In the genomic region with DNA sequence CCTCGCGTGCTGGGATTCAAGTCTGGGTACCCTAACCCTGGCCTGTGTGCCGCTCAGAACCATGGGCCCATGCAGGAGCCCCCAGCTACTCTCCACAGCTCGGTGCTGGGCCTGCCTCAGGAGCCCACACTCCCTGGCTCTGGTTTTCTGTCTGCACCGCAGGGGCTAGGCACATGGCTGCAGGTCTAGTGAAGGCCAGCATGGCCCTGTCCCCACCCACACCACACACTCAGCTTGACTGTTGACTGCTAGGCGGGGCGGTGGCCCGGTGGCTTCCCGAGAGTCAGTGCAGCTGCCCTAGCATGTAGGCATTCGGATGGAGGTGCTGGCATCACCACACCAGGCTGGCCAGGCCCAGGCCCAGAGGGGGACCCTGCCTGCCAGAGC, we compare ENCODE assay signal across 17 cellular contexts. TPM values are rescaled to one million over a fixed set of nuclear protein-coding genes. Genes with fewer than 3 reads are reported as not detected.
DNase-seq lines count a peak whose midpoint lies in the region; ATAC-seq and TF ChIP-seq lines count a peak whose summit lies in the region.
"Had no signal": no experiment of that assay in that cellular context is flagged by ENCODE, and none has a peak within 500 bp of the region (broad histone marks: within the 10 kb centered on the region; RNA-seq: fewer than 3 reads in every experiment).

No MANE protein-coding gene starts in this region.

- ATAC-seq in CD8-positive, alpha-beta T cell: no peak
- ATAC-seq in RWPE2 (ENCODE audit: low read depth): no peak
- no peak for ATAC-seq in GM19351 (IDR thresholded peaks at IDR 0.05; ENCODE audit: unreplicated experiment)
- ATAC-seq in effector memory CD8-positive, alpha-beta T cell (replicated peaks): no peak

- H3K4me1 ChIP-seq in CD8-positive, alpha-beta T cell (ENCODE audit: insufficient read depth, low read length): peaks cover 39% of the 10 kb centered on the region
- peaks cover 20% of the 10 kb centered on the region for H3K4me1 ChIP-seq in RWPE2 (ENCODE audit: insufficient read depth, poor library complexity, severe bottlenecking)
- H3K4me1 ChIP-seq in spleen: peaks cover 38 to 97% (median 70%) of the 10 kb centered on the region in 6 donors
- H3K4me1 ChIP-seq: HAP-1 had no signal

- H3K27me3 Mint-ChIP-seq in CD8-positive, alpha-beta T cell (ENCODE audit: low read depth): no peaks in the 10 kb centered on the region
- H3K27me3 Mint-ChIP-seq in effector memory CD8-positive, alpha-beta T cell: no peaks in the 10 kb centered on the region
- H3K27me3 Mint-ChIP-seq: activated naive CD8-positive, alpha-beta T cell had no signal

- CTCF ChIA-PET in CD8-positive, alpha-beta T cell (lab: Charles Lee): interaction anchor here (0.7 to 4.5 kb wide), 8 partner anchors 9 to 593 kb away, joined by 3 to 15 read pairs (median 4); no protein-coding TSS in a partner anchor

- DNase-seq in CD8-positive, alpha-beta T cell: no peak
- DNase-seq in RWPE2 (ENCODE audit: low spot score) (no peak), spleen (no peak), NCI-H1092 (lab: John Stamatoyannopoulos, UW) (no peak), NCI-H345 (lab: John Stamatoyannopoulos, UW) (no peak)
- DNase-seq in effector memory CD8-positive, alpha-beta T cell: no peak
- DNase-seq: activated CD4-positive, CD25-positive, alpha-beta regulatory T cell; activated CD8-positive, alpha-beta memory T cell treated with anti-CD3 and anti-CD28 coated beads, Interleukin-2, amount 50 U/mL, for 4 hours; kidney glomerular epithelial cell; NCI-H2107; NCI-H774; nephron progenitor cell had no signal

- peak overlapping the region; percentile 45 for H3K27ac Mint-ChIP-seq in CD8-positive, alpha-beta T cell
- no peak overlapping the region for H3K27ac Mint-ChIP-seq in effector memory CD8-positive, alpha-beta T cell
- H3K27ac Mint-ChIP-seq: activated naive CD8-positive, alpha-beta T cell; CD14-positive monocyte; nephron progenitor cell had no signal

- peaks cover 30% of the 10 kb centered on the region for H3K4me1 Mint-ChIP-seq in CD8-positive, alpha-beta T cell (ENCODE audit: low read depth)
- peaks cover 10 to 22% of the 10 kb centered on the region in 2 donors for H3K4me1 Mint-ChIP-seq in effector memory CD8-positive, alpha-beta T cell (ENCODE audit: low read depth in 2 of 2)

- no peak overlapping the region for H3K4me3 Mint-ChIP-seq in CD8-positive, alpha-beta T cell
- no peak overlapping the region for H3K4me3 Mint-ChIP-seq in effector memory CD8-positive, alpha-beta T cell
- H3K4me3 Mint-ChIP-seq: activated naive CD8-positive, alpha-beta T cell; CD14-positive monocyte; nephron progenitor cell had no signal

- peaks cover 4% of the 10 kb centered on the region for H3K36me3 Mint-ChIP-seq in CD8-positive, alpha-beta T cell
- peaks cover 4% of the 10 kb centered on the region for H3K36me3 Mint-ChIP-seq in effector memory CD8-positive, alpha-beta T cell (ENCODE audit: insufficient read depth)
- H3K36me3 Mint-ChIP-seq: activated naive CD8-positive, alpha-beta T cell had no signal

- H3K9me3 ChIP-seq in CD8-positive, alpha-beta T cell (ENCODE audit: low read length): no peaks in the 10 kb centered on the region
- no peaks in the 10 kb centered on the region for H3K9me3 ChIP-seq in RWPE2 (ENCODE audit: severe bottlenecking)
- H3K9me3 ChIP-seq in spleen: no peaks in the 10 kb centered on the region
- H3K9me3 ChIP-seq: HAP-1 had no signal

- intact Hi-C loops in CD8-positive, alpha-beta T cell (cut with DNase I, micrococcal nuclease): no loop called here
- intact Hi-C loops in spleen (cut with DNase I; ENCODE audit: low total_unique reads): no loop called here

- H3K4me3 ChIP-seq in CD8-positive, alpha-beta T cell (ENCODE audit: low read depth, low read length): no peak overlapping the region
- no peak overlapping the region for H3K4me3 ChIP-seq in RWPE2 (ENCODE audit: severe bottlenecking)
- no peak overlapping the region for H3K4me3 ChIP-seq in spleen
- H3K4me3 ChIP-seq: HAP-1 had no signal

- POLR2A ChIA-PET in CD8-positive, alpha-beta T cell (lab: Charles Lee): interaction anchor here (1.9 to 2.1 kb wide), 2 partner anchors 10 to 20 kb away, joined by 7 read pairs; no protein-coding TSS in a partner anchor

- no peaks in the 10 kb centered on the region for H3K36me3 ChIP-seq in CD8-positive, alpha-beta T cell (ENCODE audit: insufficient read depth, low read length)
- H3K36me3 ChIP-seq in RWPE2 (ENCODE audit: low read depth): peaks cover 85% of the 10 kb centered on the region
- H3K36me3 ChIP-seq in spleen: peaks cover 0 to 58% (median 17%) of the 10 kb centered on the region in 6 donors

- 81 to 95% (median 87%) methylated on average over 6 to 10 of the region's 10 CpGs for WGBS in spleen, 5 donors

- no peaks in the 10 kb centered on the region for H3K27me3 ChIP-seq in CD8-positive, alpha-beta T cell (ENCODE audit: insufficient read depth, low read length)
- H3K27me3 ChIP-seq in RWPE2 (ENCODE audit: insufficient read depth, poor library complexity, severe bottlenecking) (no peaks in the 10 kb centered on the region), layer of hippocampus (ENCODE audit: control insufficient read depth, insufficient read depth, low read length) (no peaks in the 10 kb centered on the region), spleen (replicated peaks in 1 of 7) (no peaks in the 10 kb centered on the region)

- no peaks in the 10 kb centered on the region for H3K9me3 Mint-ChIP-seq in CD8-positive, alpha-beta T cell
- H3K9me3 Mint-ChIP-seq in effector memory CD8-positive, alpha-beta T cell: no peaks in the 10 kb centered on the region
- H3K9me3 Mint-ChIP-seq: nephron progenitor cell had no signal

- TF ChIP-seq POLR2A in spleen (IDR thresholded peaks at IDR 0.05): no peak

- no peak for TF ChIP-seq CTCF in CD8-positive, alpha-beta T cell (IDR thresholded peaks at IDR 0.05)
- TF ChIP-seq CTCF in RWPE2 (IDR thresholded peaks at IDR 0.05; ENCODE audit: poor library complexity, severe bottlenecking): no peak
- no peak for TF ChIP-seq CTCF in spleen (IDR thresholded peaks at IDR 0.05 in 8 of 11, conservative IDR thresholded peaks at IDR 0.05 in 3 of 11)

- H3K27ac ChIP-seq in CD8-positive, alpha-beta T cell (ENCODE audit: low read depth, low read length): no peak overlapping the region
- peak overlapping the region; percentile 65 for H3K27ac ChIP-seq in RWPE2 (ENCODE audit: poor library complexity, severe bottlenecking)
- H3K27ac ChIP-seq in layer of hippocampus (ENCODE audit: low read depth, low read length): peak overlapping the region; percentile 76
- H3K27ac ChIP-seq in spleen: peak overlapping the region in 6 of 8 donors; percentile 13 to 90 (median 83)

RNA-seq across cellular contexts. Expression of gene INF2, which starts 7.9 kb away (rescaled TPM):
- 10 to 100 TPM; 42.2 to 49.1 TPM for total RNA-seq in CD8-positive, alpha-beta T cell
- 100 to 1,000 TPM in 3 of 7 donors, 10 to 100 TPM in 4; 66.9 to 110 (median 96.4) TPM for total RNA-seq in spleen
- 100 to 1,000 TPM in 2 of 3 donors, 10 to 100 TPM in 1; 56.6 to 120 (median 102) TPM for polyA plus RNA-seq in spleen

RNA-seq across cellular contexts. Expression of gene ADSS1, which starts 26.7 kb away (rescaled TPM):
- 1 to 10 TPM; 2.4 to 3.5 TPM for total RNA-seq in CD8-positive, alpha-beta T cell
- total RNA-seq in spleen: 10 to 100 TPM in 1 of 7 donors, 1 to 10 TPM in 6; 2.7 to 11.7 (median 8.3) TPM
- polyA plus RNA-seq in spleen: 1 to 10 TPM; 3.0 to 3.7 (median 3.2) TPM

RNA-seq across cellular contexts. Expression of gene SIVA1, which starts 55.6 kb away (rescaled TPM):
- total RNA-seq in CD8-positive, alpha-beta T cell: 100 to 1,000 TPM; 104 to 115 TPM
- 100 to 1,000 TPM in 3 of 7 donors, 10 to 100 TPM in 4; 56.7 to 198 (median 76.4) TPM for total RNA-seq in spleen
- polyA plus RNA-seq in spleen: 100 to 1,000 TPM; 119 to 226 (median 184) TPM
